In the genomic region with DNA sequence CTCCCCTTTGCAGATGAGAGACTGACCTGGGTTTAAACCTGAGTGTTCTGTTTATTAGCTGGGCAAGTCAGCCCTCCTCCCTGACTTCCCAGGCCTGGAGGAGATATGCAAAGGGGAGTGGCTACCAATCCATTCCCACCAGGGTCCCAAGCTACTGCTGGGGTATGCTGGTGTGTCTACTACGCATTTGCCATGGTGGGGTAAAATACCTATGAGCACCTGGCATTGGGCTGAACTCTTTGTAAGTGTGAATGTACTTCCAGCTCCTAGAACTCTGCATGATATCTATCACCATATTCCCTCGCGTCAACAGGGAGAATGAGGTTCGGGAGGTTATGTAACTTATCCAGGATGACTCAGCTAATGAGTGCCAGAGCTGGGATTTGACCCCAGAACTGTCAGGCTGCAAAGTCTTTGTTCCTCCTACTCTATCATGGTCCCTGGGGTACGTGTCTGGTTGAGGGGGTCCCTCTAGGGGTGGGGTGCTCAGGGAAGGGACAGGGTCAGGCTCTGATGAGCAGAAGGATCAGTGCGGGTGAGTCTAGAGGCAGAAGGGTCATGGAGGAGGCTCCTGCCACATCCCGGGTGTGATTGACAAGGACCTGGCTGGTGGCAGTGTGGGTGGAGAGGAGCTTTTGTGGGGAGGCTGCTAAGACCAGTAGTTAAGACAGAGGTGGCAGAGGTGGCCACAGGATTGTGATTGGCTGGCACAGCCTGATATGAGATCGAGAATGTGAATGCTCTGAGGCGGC, we compare ENCODE assay signal across 1 cellular context.
TF ChIP-seq lines count a peak whose summit lies in the region.

No MANE protein-coding gene starts in this region.

TF ChIP-seq in K562, 482 proteins besides CTCF, POLR2A, EP300 and RAD21 (continued from another document and continues in another):
- TF ChIP-seq GTF2F1 (IDR thresholded peaks at IDR 0.05; ENCODE audit: low read depth, low read length): no peak
- TF ChIP-seq ETV1 (tag; conservative IDR thresholded peaks at IDR 0.05; ENCODE audit: low read depth): no peak
- no peak for TF ChIP-seq TBL1XR1 (IDR thresholded peaks at IDR 0.05; ENCODE audit: low read length in 2 of 2)
- TF ChIP-seq, protein P1, sequence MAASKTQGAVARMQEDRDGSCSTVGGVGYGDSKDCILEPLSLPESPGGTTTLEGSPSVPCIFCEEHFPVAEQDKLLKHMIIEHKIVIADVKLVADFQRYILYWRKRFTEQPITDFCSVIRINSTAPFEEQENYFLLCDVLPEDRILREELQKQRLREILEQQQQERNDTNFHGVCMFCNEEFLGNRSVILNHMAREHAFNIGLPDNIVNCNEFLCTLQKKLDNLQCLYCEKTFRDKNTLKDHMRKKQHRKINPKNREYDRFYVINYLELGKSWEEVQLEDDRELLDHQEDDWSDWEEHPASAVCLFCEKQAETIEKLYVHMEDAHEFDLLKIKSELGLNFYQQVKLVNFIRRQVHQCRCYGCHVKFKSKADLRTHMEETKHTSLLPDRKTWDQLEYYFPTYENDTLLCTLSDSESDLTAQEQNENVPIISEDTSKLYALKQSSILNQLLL (CRISPR knock-in tag; IDR thresholded peaks at IDR 0.05; ENCODE audit: borderline replicate concordance): no peak
- no peak for TF ChIP-seq RFX1 (IDR thresholded peaks at IDR 0.05)
- no peak for TF ChIP-seq ADNP (tag; IDR thresholded peaks at IDR 0.05)
- TF ChIP-seq TCF7 (IDR thresholded peaks at IDR 0.05; ENCODE audit: borderline replicate concordance): no peak
- no peak for TF ChIP-seq HMG20A (CRISPR knock-in tag; conservative IDR thresholded peaks at IDR 0.05)
- TF ChIP-seq, protein P2, sequence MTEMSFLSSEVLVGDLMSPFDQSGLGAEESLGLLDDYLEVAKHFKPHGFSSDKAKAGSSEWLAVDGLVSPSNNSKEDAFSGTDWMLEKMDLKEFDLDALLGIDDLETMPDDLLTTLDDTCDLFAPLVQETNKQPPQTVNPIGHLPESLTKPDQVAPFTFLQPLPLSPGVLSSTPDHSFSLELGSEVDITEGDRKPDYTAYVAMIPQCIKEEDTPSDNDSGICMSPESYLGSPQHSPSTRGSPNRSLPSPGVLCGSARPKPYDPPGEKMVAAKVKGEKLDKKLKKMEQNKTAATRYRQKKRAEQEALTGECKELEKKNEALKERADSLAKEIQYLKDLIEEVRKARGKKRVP (CRISPR knock-in tag; IDR thresholded peaks at IDR 0.05): no peak
- TF ChIP-seq SNRNP70 (optimal IDR thresholded peaks at IDR 0.05; ENCODE audit: low read depth, low read length): no peak
- no peak for TF ChIP-seq ZFPM2 (CRISPR knock-in tag; IDR thresholded peaks at IDR 0.05)
- TF ChIP-seq, protein P3, sequence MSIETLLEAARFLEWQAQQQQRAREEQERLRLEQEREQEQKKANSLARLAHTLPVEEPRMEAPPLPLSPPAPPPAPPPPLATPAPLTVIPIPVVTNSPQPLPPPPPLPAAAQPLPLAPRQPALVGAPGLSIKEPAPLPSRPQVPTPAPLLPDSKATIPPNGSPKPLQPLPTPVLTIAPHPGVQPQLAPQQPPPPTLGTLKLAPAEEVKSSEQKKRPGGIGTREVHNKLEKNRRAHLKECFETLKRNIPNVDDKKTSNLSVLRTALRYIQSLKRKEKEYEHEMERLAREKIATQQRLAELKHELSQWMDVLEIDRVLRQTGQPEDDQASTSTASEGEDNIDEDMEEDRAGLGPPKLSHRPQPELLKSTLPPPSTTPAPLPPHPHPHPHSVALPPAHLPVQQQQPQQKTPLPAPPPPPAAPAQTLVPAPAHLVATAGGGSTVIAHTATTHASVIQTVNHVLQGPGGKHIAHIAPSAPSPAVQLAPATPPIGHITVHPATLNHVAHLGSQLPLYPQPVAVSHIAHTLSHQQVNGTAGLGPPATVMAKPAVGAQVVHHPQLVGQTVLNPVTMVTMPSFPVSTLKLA (conservative IDR thresholded peaks at IDR 0.05): no peak
- no peak for TF ChIP-seq DNMT1 (IDR thresholded peaks at IDR 0.05)
- no peak for TF ChIP-seq SRSF3 (IDR thresholded peaks at IDR 0.05; ENCODE audit: insufficient read depth, low read length)
- no peak for TF ChIP-seq ELF1 (tag; IDR thresholded peaks at IDR 0.05)
- no peak for TF ChIP-seq JUNB (CRISPR knock-in tag; conservative IDR thresholded peaks at IDR 0.05)
- peak; percentile 72 for TF ChIP-seq NFE2L1 (tag; IDR thresholded peaks at IDR 0.05; ENCODE audit: borderline replicate concordance, low read depth)
- no peak for TF ChIP-seq NR1H2 (CRISPR knock-in tag; IDR thresholded peaks at IDR 0.05)
- peak; percentile 93 for TF ChIP-seq MAFG (tag; conservative IDR thresholded peaks at IDR 0.05)
- peak; percentile 11; the same call in 1 of the 2 replicates for TF ChIP-seq SMARCE1 (IDR thresholded peaks at IDR 0.05)
- TF ChIP-seq STAT5B (CRISPR knock-in tag; IDR thresholded peaks at IDR 0.05): no peak
- no peak for TF ChIP-seq YBX1 (IDR thresholded peaks at IDR 0.05)
- TF ChIP-seq ZNF239 (CRISPR knock-in tag; IDR thresholded peaks at IDR 0.05): no peak
- TF ChIP-seq TSC22D4 (tag; IDR thresholded peaks at IDR 0.05): no peak
- no peak for TF ChIP-seq SNAPC5 (CRISPR knock-in tag; IDR thresholded peaks at IDR 0.05)
- TF ChIP-seq EP400 (IDR thresholded peaks at IDR 0.05): no peak
- TF ChIP-seq TRIM24 (IDR thresholded peaks at IDR 0.05): no peak
- no peak for TF ChIP-seq ZNF311 (CRISPR knock-in tag; IDR thresholded peaks at IDR 0.05)
- TF ChIP-seq, protein P4, sequence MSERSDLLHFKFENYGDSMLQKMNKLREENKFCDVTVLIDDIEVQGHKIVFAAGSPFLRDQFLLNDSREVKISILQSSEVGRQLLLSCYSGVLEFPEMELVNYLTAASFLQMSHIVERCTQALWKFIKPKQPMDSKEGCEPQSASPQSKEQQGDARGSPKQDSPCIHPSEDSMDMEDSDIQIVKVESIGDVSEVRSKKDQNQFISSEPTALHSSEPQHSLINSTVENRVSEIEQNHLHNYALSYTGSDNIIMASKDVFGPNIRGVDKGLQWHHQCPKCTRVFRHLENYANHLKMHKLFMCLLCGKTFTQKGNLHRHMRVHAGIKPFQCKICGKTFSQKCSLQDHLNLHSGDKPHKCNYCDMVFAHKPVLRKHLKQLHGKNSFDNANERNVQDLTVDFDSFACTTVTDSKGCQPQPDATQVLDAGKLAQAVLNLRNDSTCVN (CRISPR knock-in tag; IDR thresholded peaks at IDR 0.05): no peak
- TF ChIP-seq CEBPB (tag; IDR thresholded peaks at IDR 0.05): peak; percentile 66
- TF ChIP-seq NR4A1 (CRISPR knock-in tag; IDR thresholded peaks at IDR 0.05): no peak
- TF ChIP-seq NR4A1 (tag; IDR thresholded peaks at IDR 0.05): no peak
- no peak for TF ChIP-seq HDGF (IDR thresholded peaks at IDR 0.05)
- no peak for TF ChIP-seq HOMEZ (CRISPR knock-in tag; IDR thresholded peaks at IDR 0.05)
- no peak for TF ChIP-seq ZNF140 (CRISPR knock-in tag; IDR thresholded peaks at IDR 0.05)
- no peak for TF ChIP-seq ILK (tag; IDR thresholded peaks at IDR 0.05; ENCODE audit: borderline replicate concordance, low read depth)
- no peak for TF ChIP-seq ZEB2 (IDR thresholded peaks at IDR 0.05)
- TF ChIP-seq PHF21A (IDR thresholded peaks at IDR 0.05; ENCODE audit: borderline replicate concordance, low read depth): peak; percentile 27; the same call in 1 of the 2 replicates
- no peak for TF ChIP-seq GATA2 (CRISPR knock-in tag; IDR thresholded peaks at IDR 0.05)
- TF ChIP-seq NR2C1 (IDR thresholded peaks at IDR 0.05): no peak
- peak; percentile 47; the same call in 1 of the 2 replicates for TF ChIP-seq NR2C1 (tag; IDR thresholded peaks at IDR 0.05)
- TF ChIP-seq BCL6 (CRISPR knock-in tag; IDR thresholded peaks at IDR 0.05): no peak
- TF ChIP-seq ZBTB7A (IDR thresholded peaks at IDR 0.05; ENCODE audit: borderline replicate concordance, control insufficient read depth, low read depth, low read length): no peak
- TF ChIP-seq MGA (IDR thresholded peaks at IDR 0.05): no peak
- TF ChIP-seq NRF1 (conservative IDR thresholded peaks at IDR 0.05 in 1 of 2, IDR thresholded peaks at IDR 0.05 in 1 of 2): no peak
- TF ChIP-seq SRSF1 (IDR thresholded peaks at IDR 0.05; ENCODE audit: low read depth, low read length): no peak
- no peak for TF ChIP-seq ID3 (CRISPR knock-in tag; IDR thresholded peaks at IDR 0.05)
- no peak for TF ChIP-seq ID3 (tag; IDR thresholded peaks at IDR 0.05)
- TF ChIP-seq USF1 (CRISPR knock-in tag; IDR thresholded peaks at IDR 0.05): no peak
